In genomic region chr20:63253438-63254236, GRCh38 we compare ENCODE assay signal across 9 cellular contexts. TPM values are rescaled to one million over a fixed set of nuclear protein-coding genes. Genes with fewer than 3 reads are reported as not detected.
A peak's percentile ranks its signal among the peaks of the same experiment; 100 is the strongest.
DNase-seq lines count a peak whose midpoint lies in the region; ATAC-seq and TF ChIP-seq lines count a peak whose summit lies in the region.
"Had no signal": no experiment of that assay in that cellular context is flagged by ENCODE, and none has a peak within 500 bp of the region (broad histone marks: within the 10 kb centered on the region; RNA-seq: fewer than 3 reads in every experiment).

No MANE protein-coding gene starts in this region.

- intact Hi-C loops in PC-3 (cut with micrococcal nuclease), result no loop called here

- CTCF ChIA-PET in PC-3 (lab: Charles Lee), result no interaction called here

- H3K4me3 ChIP-seq in PC-3 (ENCODE audit: low read length), result no peak overlapping the region

- H3K27me3 ChIP-seq in PC-3 (ENCODE audit: low read length), result peaks cover 40% of the 10 kb centered on the region

- H3K4me2 ChIP-seq in PC-3 (ENCODE audit: low read length), result no peak overlapping the region

- H3K36me3 ChIP-seq in PC-3 (ENCODE audit: low read depth, low read length), result no peaks in the 10 kb centered on the region

- peak; percentile 8 to 17 for DNase-seq in stimulated activated CD4-positive, alpha-beta T cell treated with anti-CD3 and anti-CD28 coated beads, Interleukin-4, amount 100 ng/mL, for 4 hours
- no peak for DNase-seq in stimulated activated CD4-positive, alpha-beta T cell treated with anti-CD3 and anti-CD28 coated beads, Interleukin-4, amount 100 ng/mL, for 24 hours
- DNase-seq in islet precursor cell (peak; percentile 87), H4 (ENCODE audit: low spot score) (no peak), RKO (ENCODE audit: low spot score) (no peak), PC-3 (no peak)
- DNase-seq: CD8-positive, alpha-beta memory T cell had no signal

- ATAC-seq in PC-3, result no peak

- H3K9me3 ChIP-seq in PC-3 (ENCODE audit: low read length), result no peaks in the 10 kb centered on the region

- POLR2A ChIA-PET in PC-3 (lab: Charles Lee; ENCODE audit: unreplicated experiment), result no interaction called here

- H4K20me1 ChIP-seq in PC-3 (ENCODE audit: low read length), result no peaks in the 10 kb centered on the region

- no peak overlapping the region for H2AFZ ChIP-seq in PC-3 (ENCODE audit: low read length)

- H3K79me2 ChIP-seq in PC-3 (ENCODE audit: low read length), result no peaks in the 10 kb centered on the region

- H3K9me2 ChIP-seq in PC-3 (replicated peaks; ENCODE audit: low read length), result no peaks in the 10 kb centered on the region

- H3K27ac ChIP-seq in PC-3 (ENCODE audit: low read length), result no peak overlapping the region

- BruUV-seq in PC-3 (replicated peaks; lab: Mats Ljungman, UMichigan), result no TSS peak

- H3K9ac ChIP-seq in PC-3 (ENCODE audit: low read length), result no peak overlapping the region

- TF ChIP-seq CTCF in PC-3 (conservative IDR thresholded peaks at IDR 0.05; ENCODE audit: low read depth, low read length), result no peak

- H3F3A ChIP-seq in PC-3 (ENCODE audit: low read length, unreplicated experiment), result no peaks in the 10 kb centered on the region

- peaks cover 9% of the 10 kb centered on the region; the same call in 1 of the 2 replicates for H3K4me1 ChIP-seq in PC-3 (ENCODE audit: insufficient read depth, low read length)

RNA-seq across cellular contexts. Expression of gene NKAIN4, which starts 0.6 kb away (rescaled TPM):
- total RNA-seq in H4 (2014; rRNA removed; shearing (Covaris generic)), result 0.78 TPM in 1 of 2 replicates, not detected in the other
- not detected in 2 replicates for total RNA-seq in PC-3 (2014; rRNA removed)
- total RNA-seq: CD8-positive, alpha-beta memory T cell; NCI-H460; omental fat pad had no signal

RNA-seq across cellular contexts. Expression of gene BIRC7, which starts 17.9 kb away (rescaled TPM):
- 0.14 TPM in 1 of 2 replicates, not detected in the other for total RNA-seq in H4 (2014; rRNA removed; shearing (Covaris generic))
- not detected in 2 replicates for total RNA-seq in PC-3 (2014; rRNA removed)
- total RNA-seq: CD8-positive, alpha-beta memory T cell had no signal

RNA-seq across cellular contexts. Expression of gene ARFGAP1, which starts 19.0 kb away (rescaled TPM):
- 17.0 and 19.6 TPM in 2 replicates for total RNA-seq in H4 (2014; rRNA removed; shearing (Covaris generic))
- 75.6 and 92.0 TPM in 2 replicates for total RNA-seq in PC-3 (2014; rRNA removed)

RNA-seq across cellular contexts. Expression of gene YTHDF1, which starts 37.7 kb away (rescaled TPM):
- 16.2 and 16.7 TPM in 2 replicates for total RNA-seq in H4 (2014; rRNA removed; shearing (Covaris generic))
- 30.0 and 34.0 TPM in 2 replicates for total RNA-seq in PC-3 (2014; rRNA removed)

RNA-seq across cellular contexts. Expression of gene COL20A1, which starts 39.3 kb away (rescaled TPM):
- total RNA-seq in H4 (2014; rRNA removed; shearing (Covaris generic)), result 0.27 TPM in 1 of 2 replicates, not detected in the other
- not detected in 2 replicates for total RNA-seq in PC-3 (2014; rRNA removed)
- total RNA-seq: omental fat pad had no signal

Comparison
In these comparisons a context has a peak if more than half of its experiments do, and no peak if none do; other contexts are left out.
1. DNase-seq: peak in stimulated activated CD4-positive, alpha-beta T cell treated with anti-CD3 and anti-CD28 coated beads, Interleukin-4, amount 100 ng/mL, for 4 hours (2 of 2) and islet precursor cell (single experiment); none in stimulated activated CD4-positive, alpha-beta T cell treated with anti-CD3 and anti-CD28 coated beads, Interleukin-4, amount 100 ng/mL, for 24 hours (single experiment), H4 (single experiment), RKO (single experiment) and PC-3 (single experiment).